In the genomic region with DNA sequence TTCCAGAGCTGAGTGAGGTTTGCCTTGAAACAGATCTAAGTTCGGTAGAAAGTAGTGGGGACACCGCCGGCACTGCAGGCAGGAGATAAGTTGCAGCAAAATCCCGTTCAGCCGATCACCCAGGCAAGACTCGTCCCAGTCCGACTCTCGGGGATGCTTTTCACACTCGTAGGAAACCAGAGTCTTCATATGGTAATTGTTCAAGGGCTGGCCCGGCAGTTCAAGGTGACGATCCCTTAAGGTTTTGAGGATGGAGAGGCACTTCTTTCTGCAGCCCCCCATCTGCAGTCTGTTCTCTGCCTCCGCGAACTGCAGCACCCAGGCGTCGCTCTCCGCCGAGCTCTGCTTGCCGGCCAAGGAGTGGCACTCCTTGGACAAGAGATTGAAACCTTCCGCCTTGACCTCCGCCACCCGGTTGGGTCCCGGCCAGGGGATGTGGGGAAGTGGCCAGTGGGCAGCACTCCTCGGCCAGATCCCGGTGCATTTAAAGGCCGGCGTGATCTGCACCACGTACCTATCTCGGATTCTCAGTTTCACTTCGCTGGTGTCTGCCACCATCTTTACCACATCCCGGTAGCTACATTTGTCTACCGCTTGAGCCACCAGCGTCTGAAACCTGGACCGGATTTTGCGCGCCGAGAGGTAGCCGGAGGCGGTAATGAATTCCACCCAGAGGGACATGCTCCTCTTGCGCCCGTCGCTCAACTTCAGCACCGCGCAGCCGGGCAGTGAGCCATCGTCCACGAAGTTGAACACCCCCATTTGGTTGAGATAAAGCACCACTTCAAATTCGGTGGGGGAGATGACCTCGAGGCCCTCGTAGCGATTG, we compare ENCODE assay signal across 8 cellular contexts. TPM values are rescaled to one million over a fixed set of nuclear protein-coding genes. Genes with fewer than 3 reads are reported as not detected.
DNase-seq lines count a peak whose midpoint lies in the region; ATAC-seq, FAIRE-seq and TF ChIP-seq lines count a peak whose summit lies in the region.

No MANE protein-coding gene starts in this region.

- TF ChIP-seq POLR2A in H54 (IDR thresholded peaks at IDR 0.05; ENCODE audit: low read depth, low read length) = no peak

- H3K9me3 ChIP-seq in AG04450 (ENCODE audit: control insufficient read depth, insufficient read depth, low read length) = peaks cover 13% of the 10 kb centered on the region; the same call in 1 of the 2 replicates
- H3K9me3 ChIP-seq in ascending aorta = no peaks in the 10 kb centered on the region
- no peaks in the 10 kb centered on the region for H3K9me3 ChIP-seq in iPS-20b (ENCODE audit: insufficient read depth, low read depth, low read length)
- H3K9me3 ChIP-seq in skeletal muscle tissue (ENCODE audit: control insufficient read depth in 3 of 3, low read length in 3 of 3) = no peaks in the 10 kb centered on the region

- H3K4me3 ChIP-seq in AG04450 (ENCODE audit: low read depth, low read length) (peak overlapping the region; percentile 56), ascending aorta (peak overlapping the region; percentile 40 to 53), iPS-20b (ENCODE audit: low read length) (peak overlapping the region; percentile 65), skeletal muscle tissue (ENCODE audit: low read length in 3 of 3) (peak overlapping the region; percentile 74 to 89 (median 81))

- intact Hi-C loops in ascending aorta (cut with DNase I) = no loop called here

- H3K4me1 ChIP-seq in ascending aorta (peaks cover 0 to 3% of the 10 kb centered on the region in 2 donors), iPS-20b (ENCODE audit: insufficient read depth, low read length) (peaks cover 26% of the 10 kb centered on the region; the same call in 1 of the 2 replicates), skeletal muscle tissue (ENCODE audit: control insufficient read depth in 3 of 3, insufficient read depth in 3 of 3, low read length in 3 of 3) (peaks cover 2 to 10% (median 8%) of the 10 kb centered on the region in 3 donors)

- H3K27ac ChIP-seq in AG04450 (ENCODE audit: low read depth, low read length) (no peak overlapping the region), ascending aorta (no peak overlapping the region), iPS-20b (ENCODE audit: low read length) (no peak overlapping the region), skeletal muscle tissue (ENCODE audit: low read depth, low read length) (peak overlapping the region; percentile 68)

- no peak for FAIRE-seq in H54 (lab: Jason Lieb, UNC)

- TF ChIP-seq CTCF in AG04450 (IDR thresholded peaks at IDR 0.05; ENCODE audit: low read depth, low read length) = no peak
- no peak for TF ChIP-seq CTCF in ascending aorta (IDR thresholded peaks at IDR 0.05)

- H3K36me3 ChIP-seq in ascending aorta (no peaks in the 10 kb centered on the region), iPS-20b (ENCODE audit: insufficient read depth, low read depth, low read length) (no peaks in the 10 kb centered on the region), skeletal muscle tissue (ENCODE audit: control insufficient read depth in 3 of 3, insufficient read depth in 3 of 3, low read length in 3 of 3) (no peaks in the 10 kb centered on the region)

- ATAC-seq in GM19023 (IDR thresholded peaks at IDR 0.05; ENCODE audit: unreplicated experiment) (no peak), GM21381 (IDR thresholded peaks at IDR 0.05; ENCODE audit: unreplicated experiment) (no peak)

- DNase-seq in AG04450 (ENCODE audit: low read depth, low spot score) (no peak), H54 (ENCODE audit: insufficient read length, low spot score) (peak; percentile 35), ascending aorta (ENCODE audit: low spot score in 2 of 2) (no peak), DMS 273 treated with DMSO at 0.1 percent for 48 hours (lab: John Stamatoyannopoulos, UW) (no peak)

- CTCF ChIA-PET in AG04450 (lab: Charles Lee) = no interaction called here

- POLR2A ChIA-PET in AG04450 (lab: Yijun Ruan, JAX) = no interaction called here

- no peak overlapping the region for H3K9ac ChIP-seq in iPS-20b (ENCODE audit: low read depth, low read length)
- peak overlapping the region; percentile 35 to 78 (median 69) for H3K9ac ChIP-seq in skeletal muscle tissue (ENCODE audit: low read depth in 1 of 3, low read length in 3 of 3)

- H3K27me3 ChIP-seq in AG04450 (ENCODE audit: control insufficient read depth, insufficient read depth, low read length) = peaks cover 82% of the 10 kb centered on the region
- no peaks in the 10 kb centered on the region for H3K27me3 ChIP-seq in ascending aorta
- peaks cover 97% of the 10 kb centered on the region for H3K27me3 ChIP-seq in iPS-20b (ENCODE audit: insufficient read depth, low read length)
- H3K27me3 ChIP-seq in skeletal muscle tissue (ENCODE audit: control insufficient read depth in 3 of 3, insufficient read depth in 3 of 3, low read length in 3 of 3) = peaks cover 0 to under 1% (median 0%) of the 10 kb centered on the region in 3 donors

RNA-seq across cellular contexts. Expression of a gene that starts 1.1 kb away (rescaled TPM):
- polyA plus RNA-seq in AG04450 (2011; rRNA removed) = 0.02 and 0.07 TPM in 2 replicates
- 0.09 TPM in 1 of 2 replicates, not detected in the other for polyA minus RNA-seq in AG04450 (2011; rRNA and poly(A)+ RNA removed)
- total RNA-seq in ascending aorta (not detected), skeletal muscle tissue (8.4 TPM)
